In genomic region chr19:35525873-35526272, GRCh38 we compare ENCODE assay signal across 11 cellular contexts. TPM values are rescaled to one million over a fixed set of nuclear protein-coding genes. Genes with fewer than 3 reads are reported as not detected.
"Had no signal": no experiment of that assay in that cellular context is flagged by ENCODE, and none has a peak within 500 bp of the region (broad histone marks: within the 10 kb centered on the region; RNA-seq: fewer than 3 reads in every experiment).

No MANE protein-coding gene starts in this region.

- H3K4me3 Mint-ChIP-seq: H9, HFFc6, IgD-negative memory B cell had no signal

- H3K27ac Mint-ChIP-seq: H9, HFFc6, IgD-negative memory B cell had no signal

- H3K9ac ChIP-seq: GM23248 had no signal

- H2AFZ ChIP-seq: GM23248 had no signal

- FAIRE-seq: H54, HepG2 had no signal

- H3K4me1 Mint-ChIP-seq: IgD-negative memory B cell had no signal

- H3K9me3 Mint-ChIP-seq: H9, HFFc6, IgD-negative memory B cell had no signal

- DNase-seq: GM23248, GOT3, H9, HCEC 1CT, HFFc6, KBM-7 had no signal

- ATAC-seq: HepG2 had no signal

- H3K4me3 ChIP-seq: GM23248 had no signal

- H3K27ac ChIP-seq: GM23248, HL-60 had no signal

- H3K36me3 Mint-ChIP-seq: IgD-negative memory B cell had no signal

RNA-seq across cellular contexts. Expression of gene SBSN, which starts 2.2 kb away (rescaled TPM):
- total RNA-seq: HepG2 had no signal
- polyA plus RNA-seq: HepG2, IgD-negative memory B cell had no signal

RNA-seq across cellular contexts. Expression of gene GAPDHS, which starts 7.4 kb away (rescaled TPM):
- total RNA-seq: GM23248, H9, HepG2, HFFc6, HT1080 had no signal
- polyA plus RNA-seq: GM23248, HepG2, IgD-negative memory B cell had no signal

RNA-seq across cellular contexts. Expression of gene KRTDAP, which starts 35.6 kb away (rescaled TPM):
- total RNA-seq: GM23248, HFFc6, HT1080 had no signal
- polyA plus RNA-seq: GM23248, IgD-negative memory B cell had no signal
